ENCODE assay signal across 27 cellular contexts in genomic region chr2:38415761-38416291, GRCh38.
"Had no signal": no experiment of that assay in that cellular context is flagged by ENCODE, and none has a peak within 500 bp of the region (broad histone marks: within the 10 kb centered on the region; RNA-seq: fewer than 3 reads in every experiment).

No MANE protein-coding gene starts in this region.

- H3K4me1 ChIP-seq: left lung, pancreas, right atrium auricular region, spleen, upper lobe of left lung had no signal

- H3K27me3 ChIP-seq: esophagus squamous epithelium, left lung, pancreas, right atrium auricular region, tibial nerve, upper lobe of left lung had no signal

- H3K9me3 ChIP-seq: pancreas had no signal

- H3K4me3 Mint-ChIP-seq: mesothelial cell of epicardium; naive B cell; natural killer cell treated with Interleukin-12 subunit alpha and Interleukin-12 subunit beta and Interleukin-15 and Interleukin-18, amount 100 ng/mL, for 72 hours; neural crest cell; stimulated activated memory B cell treated with anti-CD40 and anti-IgM and Interleukin-4, amounts not matched to agents 10 μg/mL and 1 μg/mL and 100 μg/mL, for 72 hours had no signal

- H3K4me1 Mint-ChIP-seq: naive B cell; neural crest cell; stimulated activated memory B cell treated with anti-CD40 and anti-IgM and Interleukin-4, amounts not matched to agents 10 μg/mL and 1 μg/mL and 100 μg/mL, for 72 hours had no signal

- H3K27ac Mint-ChIP-seq: mesothelial cell of epicardium; naive B cell; natural killer cell treated with Interleukin-12 subunit alpha and Interleukin-12 subunit beta and Interleukin-15 and Interleukin-18, amount 100 ng/mL, for 72 hours; stimulated activated memory B cell treated with anti-CD40 and anti-IgM and Interleukin-4, amounts not matched to agents 10 μg/mL and 1 μg/mL and 100 μg/mL, for 72 hours had no signal

- H3K4me3 ChIP-seq: coronary artery, esophagus squamous epithelium, left lung, mucosa of descending colon, pancreas, right atrium auricular region, skin epidermis, spleen, thoracic aorta, tibial nerve, upper lobe of left lung had no signal

- DNase-seq: dermis blood vessel endothelial cell; effector memory CD4-positive, alpha-beta T cell; esophagus squamous epithelium; foreskin melanocyte; head of caudate nucleus; kidney; left lung; mesenchymal stem cell; mucosa of descending colon; naive B cell; pancreas; spleen; stimulated activated CD4-positive, alpha-beta T cell treated with anti-CD3 and anti-CD28 coated beads, Interleukin-4, amount 100 ng/mL, for 4 hours; stimulated activated naive CD8-positive, alpha-beta T cell treated with anti-CD3 and anti-CD28 coated beads, Interleukin-15, Interleukin-2, amounts not matched to agents 100 U/mL and 50 U/mL, for 24 hours; substantia nigra; upper lobe of left lung had no signal

- ATAC-seq: left lung; mucosa of descending colon; natural killer cell treated with Interleukin-12 subunit alpha and Interleukin-12 subunit beta and Interleukin-15 and Interleukin-18, amount 100 ng/mL, for 72 hours; pancreas; sciatic nerve; stimulated activated memory B cell treated with anti-CD40 and anti-IgM and Interleukin-4, amounts not matched to agents 10 μg/mL and 1 μg/mL and 100 μg/mL, for 72 hours; stimulated activated naive CD8-positive, alpha-beta T cell treated with anti-CD3 and anti-CD28 coated beads, Interleukin-15, Interleukin-2, amounts not matched to agents 100 U/mL and 50 U/mL, for 24 hours had no signal

- H3K36me3 ChIP-seq: esophagus squamous epithelium, left lung, neutrophil, pancreas, right atrium auricular region, spleen, thoracic aorta, tibial nerve, upper lobe of left lung had no signal

- H3K27ac ChIP-seq: coronary artery, left lung, neutrophil, pancreas, right atrium auricular region, skin epidermis, spleen, thoracic aorta, tibial nerve, upper lobe of left lung had no signal
